In the genomic region with DNA sequence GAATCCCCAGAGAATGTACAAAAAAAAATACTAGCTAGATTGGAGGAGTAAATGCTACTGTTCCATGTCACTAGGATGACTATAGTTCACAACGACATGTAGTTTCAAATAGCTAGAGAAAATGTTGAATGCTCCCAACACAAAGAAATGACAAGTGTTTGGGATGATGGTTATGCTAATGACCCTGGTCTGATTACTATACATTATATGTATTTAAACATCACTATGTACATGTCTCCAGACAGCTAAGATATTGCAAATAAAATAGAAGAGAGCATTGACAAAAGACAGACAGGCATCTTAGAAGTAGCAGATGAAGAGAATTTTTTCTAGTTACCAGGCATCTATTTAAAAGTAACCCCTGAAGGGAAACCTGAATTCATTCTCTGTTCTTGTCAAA, we compare ENCODE assay signal across 1 cellular context.
"Had no signal": no experiment of that assay in that cellular context is flagged by ENCODE, and none has a peak within 500 bp of the region (broad histone marks: within the 10 kb centered on the region; RNA-seq: fewer than 3 reads in every experiment).

No MANE protein-coding gene starts in this region.

- ATAC-seq: GM12878 had no signal

- H3K4me3 ChIP-seq: GM12878 had no signal
